Comparison of ENCODE assay signal across 8 cellular contexts in the genomic region with DNA sequence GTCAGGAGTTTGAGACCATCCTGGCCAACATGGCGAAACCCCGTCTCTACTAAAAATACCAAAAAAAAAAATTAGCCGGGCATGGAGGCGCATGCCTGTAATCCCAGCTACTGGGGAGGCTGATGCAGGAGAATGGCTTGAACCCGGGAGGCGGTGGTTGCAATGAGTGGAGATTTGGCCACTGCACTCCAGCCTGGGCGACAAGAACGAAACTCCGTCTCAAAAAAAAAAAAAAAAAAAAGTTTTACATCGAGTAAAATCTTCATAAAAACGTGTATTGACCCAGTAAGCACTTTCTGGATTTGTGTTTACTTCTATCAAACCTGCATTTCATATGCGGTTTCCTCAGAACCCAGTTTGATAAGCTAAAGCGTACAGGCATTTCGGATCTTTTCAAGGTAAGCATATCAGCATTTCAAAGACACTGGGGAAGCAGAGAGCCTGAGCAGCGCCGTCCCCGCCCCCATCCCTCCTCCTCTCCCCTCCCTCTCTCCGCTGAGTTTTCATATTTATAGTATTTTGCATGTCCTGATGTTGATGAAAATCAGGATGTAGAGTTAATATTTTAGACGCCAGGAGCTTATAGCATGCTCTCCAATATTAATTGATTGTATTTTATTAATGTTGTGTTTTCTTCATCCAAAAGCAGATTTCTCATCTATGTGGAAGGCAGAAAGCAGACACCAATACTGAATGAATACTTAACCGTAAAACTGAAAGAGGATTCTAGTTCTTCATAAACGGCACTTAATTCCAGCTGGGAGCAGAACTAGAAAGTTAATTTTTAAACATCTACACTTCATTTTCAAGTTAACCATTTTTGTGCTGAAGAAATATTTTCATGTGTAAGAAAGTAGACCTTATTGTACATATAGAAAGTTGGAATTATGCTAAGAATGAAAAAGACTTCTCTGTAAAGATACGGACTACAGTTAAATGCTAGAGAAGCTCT. TPM values are rescaled to one million over a fixed set of nuclear protein-coding genes. Genes with fewer than 3 reads are reported as not detected.
DNase-seq lines count a peak whose midpoint lies in the region; ATAC-seq, FAIRE-seq and TF ChIP-seq lines count a peak whose summit lies in the region.

No MANE protein-coding gene starts in this region.

- H2AFZ ChIP-seq in endothelial cell of umbilical vein (ENCODE audit: low read depth, low read length), result peak overlapping the region; percentile 93

- no peaks in the 10 kb centered on the region for H3K27me3 Mint-ChIP-seq in Calu3 (ENCODE audit: unreplicated experiment)

- peaks cover 1 to 3% of the 10 kb centered on the region in 2 experiments for H3K27me3 ChIP-seq in endothelial cell of umbilical vein (ENCODE audit: control insufficient read depth in 2 of 2, insufficient read depth in 2 of 2, low read length in 2 of 2)

- peak overlapping the region; percentile 54 for H3K9ac ChIP-seq in endothelial cell of umbilical vein (replicated peaks; ENCODE audit: extremely low read depth, insufficient read depth, low read length)

- TF ChIP-seq POLR2A in endothelial cell of umbilical vein (IDR thresholded peaks at IDR 0.05; ENCODE audit: low read depth, low read length), result no peak

- FAIRE-seq in endothelial cell of umbilical vein (lab: Jason Lieb, UNC), result peak; percentile 67

- peaks cover 5% of the 10 kb centered on the region for H3K4me1 ChIP-seq in endothelial cell of umbilical vein (ENCODE audit: control insufficient read depth, extremely low read depth, insufficient read depth, low read length)

- no peaks in the 10 kb centered on the region for H3K36me3 ChIP-seq in endothelial cell of umbilical vein (ENCODE audit: control insufficient read depth in 2 of 2, extremely low read depth in 1 of 2, insufficient read depth in 2 of 2, low read length in 2 of 2)

- no peaks in the 10 kb centered on the region for H4K20me1 ChIP-seq in endothelial cell of umbilical vein (replicated peaks; ENCODE audit: control insufficient read depth, extremely low read depth, insufficient read depth, low read length)

- intact Hi-C loops in Calu3 (cut with micrococcal nuclease; ENCODE audit: unreplicated experiment), result loop anchor here (2.0 kb wide), 1 partner anchor 17 kb away; no protein-coding TSS in a partner anchor
- intact Hi-C loops in endothelial cell of umbilical vein (cut with micrococcal nuclease), result no loop called here

- POLR2A ChIA-PET in endothelial cell of umbilical vein (lab: Charles Lee), result no interaction called here

- no peak for ATAC-seq in GM18861 (IDR thresholded peaks at IDR 0.05; ENCODE audit: unreplicated experiment)
- no peak for ATAC-seq in GM19395 (IDR thresholded peaks at IDR 0.05; ENCODE audit: unreplicated experiment)

- peak overlapping the region; percentile 56 for H3K4me3 Mint-ChIP-seq in Calu3 (ENCODE audit: low read depth, unreplicated experiment)

- BruUV-seq in Calu3 (replicated peaks; lab: Mats Ljungman, UMichigan) (no TSS peak), endothelial cell of umbilical vein (replicated peaks; lab: Mats Ljungman, UMichigan) (no TSS peak)

- no peaks in the 10 kb centered on the region for H3K79me2 ChIP-seq in endothelial cell of umbilical vein (ENCODE audit: control insufficient read depth, insufficient read depth, low read length)

- no peaks in the 10 kb centered on the region for H3K9me3 Mint-ChIP-seq in Calu3 (ENCODE audit: low read depth, unreplicated experiment)

- H3K27ac ChIP-seq in endothelial cell of umbilical vein (ENCODE audit: insufficient read depth, low read depth, low read length), result no peak overlapping the region

- H3K27ac Mint-ChIP-seq in Calu3 (ENCODE audit: unreplicated experiment), result peak overlapping the region; percentile 84

- H3K4me2 ChIP-seq in endothelial cell of umbilical vein (ENCODE audit: insufficient read depth, low read length), result peak overlapping the region; percentile 95

- no peaks in the 10 kb centered on the region for H3K9me3 ChIP-seq in endothelial cell of umbilical vein (replicated peaks; ENCODE audit: control insufficient read depth, insufficient read depth, low read length)

- CTCF ChIA-PET in Calu3 (lab: Charles Lee), result interaction anchor here (0.6 to 3.1 kb wide), 5 partner anchors 9 to 139 kb away, joined by 4 to 12 read pairs (median 5); no protein-coding TSS in a partner anchor
- CTCF ChIA-PET in endothelial cell of umbilical vein (lab: Charles Lee), result interaction anchor here (0.9 to 6.6 kb wide), 6 partner anchors 8 to 188 kb away, joined by 3 to 58 read pairs (median 3); no protein-coding TSS in a partner anchor

- no peaks in the 10 kb centered on the region for H3K9me1 ChIP-seq in endothelial cell of umbilical vein (replicated peaks; ENCODE audit: control insufficient read depth, extremely low read depth, insufficient read depth, low read length)

- TF ChIP-seq CTCF in Calu3 (IDR thresholded peaks at IDR 0.05; ENCODE audit: unreplicated experiment) (no peak), endothelial cell of umbilical vein (IDR thresholded peaks at IDR 0.05; ENCODE audit: extremely low read depth in 1 of 2, insufficient read depth in 1 of 2, low read depth in 1 of 2, low read length in 2 of 2) (no peak)

- peaks cover 40% of the 10 kb centered on the region for H3K36me3 Mint-ChIP-seq in Calu3 (ENCODE audit: insufficient read depth, unreplicated experiment)

- dilution Hi-C loops in endothelial cell of umbilical vein (cut with MboI; ENCODE audit: extremely low pct_ligation_motif_present, low sequenced_read_pairs), result no loop called here

- peak overlapping the region; percentile 32 to 85 (median 83) for H3K4me3 ChIP-seq in endothelial cell of umbilical vein (replicated peaks in 1 of 3; ENCODE audit: insufficient read depth in 1 of 3, low read depth in 1 of 3, low read length in 3 of 3)

- DNase-seq in Calu3, result peak; percentile 73
- DNase-seq in NCI-H460 (ENCODE audit: extremely low read depth, low read depth), result peak; percentile 23
- peak; percentile 48 for DNase-seq in endothelial cell of umbilical vein (ENCODE audit: low read depth, low spot score)
- DNase-seq in pons (ENCODE audit: low spot score), result peak; percentile 37
- DNase-seq in activated naive CD4-positive, alpha-beta T cell treated with Interleukin-2 at 50 U/mL for 16 hours, result no peak
- DNase-seq in EL, result no peak

- H3K4me1 Mint-ChIP-seq in Calu3 (ENCODE audit: low read depth, unreplicated experiment), result peaks cover 30% of the 10 kb centered on the region

TF ChIP-seq in endothelial cell of umbilical vein, 7 proteins besides CTCF, POLR2A, EP300 and RAD21:
- TF ChIP-seq POLR2AphosphoS5 (IDR thresholded peaks at IDR 0.05; ENCODE audit: insufficient read depth, low read depth, low read length), result no peak
- TF ChIP-seq FOS (IDR thresholded peaks at IDR 0.05; ENCODE audit: borderline replicate concordance, insufficient read depth, low read length), result no peak
TF ChIP-seq in endothelial cell of umbilical vein: peak in this region for 0.

RNA-seq across cellular contexts. Expression of a gene that starts 9.2 kb away (rescaled TPM):
- total RNA-seq in Calu3 (2022) (234 and 246 TPM in 2 replicates), endothelial cell of umbilical vein (122 and 136 TPM in 2 replicates)
- 61.5 and 64.1 TPM in 2 replicates for total RNA-seq in NCI-H460 (2014; rRNA removed; shearing (Covaris generic))
- polyA plus RNA-seq in NCI-H460 (2014; cell fraction: nucleus; rRNA removed), result 253 and 310 TPM in 2 replicates
- 110 and 111 TPM in 2 replicates for polyA plus RNA-seq in endothelial cell of umbilical vein
- 44.3 and 60.5 TPM in 2 replicates for polyA plus RNA-seq in endothelial cell of umbilical vein (2011; cell fraction: cytosol; rRNA removed)
- 563 and 679 TPM in 2 replicates for polyA plus RNA-seq in endothelial cell of umbilical vein (2011; cell fraction: nucleus; rRNA removed)
- polyA plus RNA-seq in endothelial cell of umbilical vein (2012), result 54.9 and 77.2 TPM in 2 replicates
- 162 and 203 TPM in 2 replicates for polyA minus RNA-seq in endothelial cell of umbilical vein
- polyA minus RNA-seq in endothelial cell of umbilical vein (2011; cell fraction: cytosol; rRNA and poly(A)+ RNA removed), result 11.3 TPM
- 132 and 165 TPM in 2 replicates for polyA minus RNA-seq in endothelial cell of umbilical vein (2011; cell fraction: nucleus; rRNA and poly(A)+ RNA removed)

RNA-seq across cellular contexts. Expression of a gene that starts 51.7 kb away (rescaled TPM):
- total RNA-seq in Calu3 (2022) (0.66 and 0.98 TPM in 2 replicates), endothelial cell of umbilical vein (0.32 and 0.40 TPM in 2 replicates)
- 0.14 and 0.27 TPM in 2 replicates for total RNA-seq in NCI-H460 (2014; rRNA removed; shearing (Covaris generic))
- 0.12 TPM in 1 of 2 replicates, not detected in the other for polyA plus RNA-seq in NCI-H460 (2014; cell fraction: nucleus; rRNA removed)
- polyA plus RNA-seq in endothelial cell of umbilical vein, result 0.05 and 0.14 TPM in 2 replicates
- polyA plus RNA-seq in endothelial cell of umbilical vein (2011; cell fraction: cytosol; rRNA removed), result 0.12 and 0.17 TPM in 2 replicates
- 0.47 and 0.78 TPM in 2 replicates for polyA plus RNA-seq in endothelial cell of umbilical vein (2011; cell fraction: nucleus; rRNA removed)
- polyA plus RNA-seq in endothelial cell of umbilical vein (2012), result 0.24 and 0.31 TPM in 2 replicates
- polyA minus RNA-seq in endothelial cell of umbilical vein, result 0.11 TPM in 1 of 2 replicates, not detected in the other
- 1.1 TPM for polyA minus RNA-seq in endothelial cell of umbilical vein (2011; cell fraction: cytosol; rRNA and poly(A)+ RNA removed)
- 0.48 and 0.58 TPM in 2 replicates for polyA minus RNA-seq in endothelial cell of umbilical vein (2011; cell fraction: nucleus; rRNA and poly(A)+ RNA removed)

Comparison
In these comparisons a context has a peak if more than half of its experiments do, and no peak if none do; other contexts are left out.
1. DNase-seq: peak in Calu3 (single experiment), NCI-H460 (single experiment), endothelial cell of umbilical vein (single experiment) and pons (single experiment); none in activated naive CD4-positive, alpha-beta T cell treated with Interleukin-2 at 50 U/mL for 16 hours (single experiment) and EL (single experiment).